Comparison of ENCODE assay signal across 11 cellular contexts in the genomic region with DNA sequence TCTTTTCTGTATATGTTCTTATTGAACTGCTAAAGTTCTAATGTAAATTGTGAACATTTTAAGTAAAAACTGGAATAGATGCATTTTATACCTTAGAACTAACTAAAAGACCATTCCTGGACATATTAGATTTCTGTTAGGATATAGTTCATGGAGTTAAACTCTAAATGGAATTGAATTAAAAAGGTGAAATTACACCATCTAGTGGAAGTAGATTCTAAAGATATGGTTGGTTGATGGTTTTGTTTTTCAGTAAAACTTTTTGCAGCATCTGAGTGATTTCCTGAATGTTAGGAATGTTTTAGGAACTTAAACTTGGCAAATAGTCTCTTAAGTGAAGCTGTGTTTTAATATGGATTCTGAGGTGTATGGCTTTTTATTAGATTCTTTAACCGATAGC.
DNase-seq lines count a peak whose midpoint lies in the region; FAIRE-seq and TF ChIP-seq lines count a peak whose summit lies in the region.
"Had no signal": no experiment of that assay in that cellular context is flagged by ENCODE, and none has a peak within 500 bp of the region (broad histone marks: within the 10 kb centered on the region; RNA-seq: fewer than 3 reads in every experiment).

No MANE protein-coding gene starts in this region.

- H3K9me3 ChIP-seq in A673 (ENCODE audit: low read depth, low read length, poor library complexity, severe bottlenecking) (no peaks in the 10 kb centered on the region), adipocyte (ENCODE audit: control insufficient read depth, low read length) (no peaks in the 10 kb centered on the region)

- 0 out of 2 replicates have a peak, but pooled peaks have one; percentile 20 for TF ChIP-seq CTCF in A673 (conservative IDR thresholded peaks at IDR 0.05; ENCODE audit: low read depth, low read length)

- DNase-seq in A673 (ENCODE audit: low spot score) (peak; percentile 1), H54 (ENCODE audit: insufficient read length, low spot score) (peak; percentile 5), adipocyte (ENCODE audit: low read depth) (peak; percentile 73), NCI-H1105 (lab: John Stamatoyannopoulos, UW) (no peak), NCI-H1694 (lab: John Stamatoyannopoulos, UW) (no peak), HuH-7.5 (ENCODE audit: low spot score) (no peak), NCI-H2107 (lab: John Stamatoyannopoulos, UW) (no peak)
- DNase-seq: activated CD4-positive, alpha-beta T cell treated with anti-CD3 and anti-CD28 coated beads, Interleukin-2, amount 10 ng/mL, durations not matched to agents 7 days and 5 days; NCI-H187; substantia nigra had no signal

- H3K4me1 ChIP-seq in A673 (ENCODE audit: insufficient read depth, low read length, poor library complexity, severe bottlenecking) (no peaks in the 10 kb centered on the region), adipocyte (ENCODE audit: control insufficient read depth, insufficient read depth, low read length) (peaks cover 6% of the 10 kb centered on the region)

- no peaks in the 10 kb centered on the region for H3K36me3 ChIP-seq in A673 (ENCODE audit: insufficient read depth, low read length, poor library complexity, severe bottlenecking)
- peaks cover 10% of the 10 kb centered on the region for H3K36me3 ChIP-seq in adipocyte (ENCODE audit: control insufficient read depth, insufficient read depth, low read length, severe bottlenecking)

- FAIRE-seq in H54 (lab: Jason Lieb, UNC): peak; percentile 83
- FAIRE-seq in islet of Langerhans (lab: Jason Lieb, UNC): peak; percentile 86

- H3K27ac ChIP-seq in A673 (ENCODE audit: low read depth, low read length, poor library complexity, severe bottlenecking): no peak overlapping the region

- no TSS peak for BruUV-seq in A673 (replicated peaks; lab: Mats Ljungman, UMichigan)

- no peaks in the 10 kb centered on the region for H3K27me3 ChIP-seq in A673 (replicated peaks; ENCODE audit: insufficient read depth, low read depth, low read length, poor library complexity)
- H3K27me3 ChIP-seq in adipocyte (replicated peaks; ENCODE audit: control insufficient read depth, insufficient read depth, low read length): no peaks in the 10 kb centered on the region

- POLR2A ChIA-PET in A673 (lab: Charles Lee; ENCODE audit: low non-redundant PET): no interaction called here

- H3K4me3 ChIP-seq in A673 (ENCODE audit: low read depth, low read length, poor library complexity, severe bottlenecking) (no peak overlapping the region), adipocyte (ENCODE audit: low read length) (no peak overlapping the region)

- no peak for TF ChIP-seq POLR2A in H54 (IDR thresholded peaks at IDR 0.05; ENCODE audit: low read depth, low read length)

- H3K9ac ChIP-seq in adipocyte (ENCODE audit: low read length): no peak overlapping the region

- intact Hi-C loops in A673 (cut with micrococcal nuclease; ENCODE audit: unreplicated experiment): no loop called here

- CTCF ChIA-PET in A673 (lab: Charles Lee): no interaction called here

Comparison
In these comparisons a context has a peak if more than half of its experiments do, and no peak if none do; other contexts are left out.
1. DNase-seq: peak in A673 (single experiment), H54 (single experiment) and adipocyte (single experiment); none in NCI-H1105 (single experiment), NCI-H1694 (single experiment), HuH-7.5 (single experiment) and NCI-H2107 (single experiment).